In genomic region chr17:28074010-28074409, GRCh38 we compare ENCODE assay signal across 18 cellular contexts. TPM values are rescaled to one million over a fixed set of nuclear protein-coding genes. Genes with fewer than 3 reads are reported as not detected.
DNase-seq lines count a peak whose midpoint lies in the region; ATAC-seq and TF ChIP-seq lines count a peak whose summit lies in the region.
"Had no signal": no experiment of that assay in that cellular context is flagged by ENCODE, and none has a peak within 500 bp of the region (broad histone marks: within the 10 kb centered on the region; RNA-seq: fewer than 3 reads in every experiment).

No MANE protein-coding gene starts in this region.

- peaks cover 14% of the 10 kb centered on the region for H3K36me3 ChIP-seq in OCI-LY1 (ENCODE audit: insufficient read depth, low read length)

- no peak overlapping the region for H3K9ac ChIP-seq in OCI-LY1 (ENCODE audit: low read length)
- H3K9ac ChIP-seq: BLaER1 treated with 17β-estradiol and CSF1 and Interleukin-3, amounts not matched to agents 10 nM and 100 nM; GM23248 had no signal

- TF ChIP-seq CTCF in OCI-LY1 (IDR thresholded peaks at IDR 0.05; ENCODE audit: low read length) (no peak), dorsolateral prefrontal cortex (IDR thresholded peaks at IDR 0.05 in 54 of 56, conservative IDR thresholded peaks at IDR 0.05 in 2 of 56; ENCODE audit: low read depth in 1 of 56, partially characterized antibody in 56 of 56) (no peak), osteocyte (IDR thresholded peaks at IDR 0.05) (no peak), coronary artery (IDR thresholded peaks at IDR 0.05) (no peak)

- no peaks in the 10 kb centered on the region for H3K27me3 ChIP-seq in OCI-LY1 (ENCODE audit: insufficient read depth, low read length)
- H3K27me3 ChIP-seq in dorsolateral prefrontal cortex = no peaks in the 10 kb centered on the region
- H3K27me3 ChIP-seq: BLaER1 treated with 17β-estradiol and CSF1 and Interleukin-3, amounts not matched to agents 10 nM and 100 nM had no signal

- H3K27ac Mint-ChIP-seq in osteocyte (ENCODE audit: unreplicated experiment) = no peak overlapping the region

- H3K4me3 ChIP-seq in OCI-LY1 (ENCODE audit: low read depth, low read length, poor library complexity, severe bottlenecking) (no peak overlapping the region), dorsolateral prefrontal cortex (peak overlapping the region in 1 of 59 donors; percentile 7), coronary artery (no peak overlapping the region)
- H3K4me3 ChIP-seq: BLaER1 treated with 17β-estradiol and CSF1 and Interleukin-3, amounts not matched to agents 10 nM and 100 nM; GM23248 had no signal

- peaks cover 5% of the 10 kb centered on the region for H3K36me3 Mint-ChIP-seq in osteocyte (ENCODE audit: unreplicated experiment)

- intact Hi-C loops in dorsolateral prefrontal cortex (cut with DNase I) = no loop called here

- no peak overlapping the region for H3K27ac ChIP-seq in OCI-LY1 (ENCODE audit: low read depth, low read length, poor library complexity, severe bottlenecking)
- peak overlapping the region in 36 of 59 donors; percentile 2 to 64 (median 42) for H3K27ac ChIP-seq in dorsolateral prefrontal cortex
- H3K27ac ChIP-seq in coronary artery = no peak overlapping the region
- H3K27ac ChIP-seq: 22Rv1; BLaER1 treated with 17β-estradiol and CSF1 and Interleukin-3, amounts not matched to agents 10 nM and 100 nM; GM23248; HL-60 had no signal

- no peak overlapping the region for H2AFZ ChIP-seq in OCI-LY1 (ENCODE audit: low read length)
- H2AFZ ChIP-seq: GM23248 had no signal

- DNase-seq in DMS 273 (lab: John Stamatoyannopoulos, UW; ENCODE audit: unreplicated experiment) = peak; percentile 46
- no peak for DNase-seq in DMS 273 treated with DMSO at 0.1 percent for 48 hours (lab: John Stamatoyannopoulos, UW)
- DNase-seq in dorsolateral prefrontal cortex = no peak
- DNase-seq in amniotic stem cell (lab: John Stamatoyannopoulos, UW) = no peak
- no peak for DNase-seq in osteocyte (ENCODE audit: extremely low spot score, unreplicated experiment)
- DNase-seq in coronary artery (ENCODE audit: low spot score) = no peak
- DNase-seq: AML-193; CD4-positive, CD25-positive, alpha-beta regulatory T cell; DMS79; EL; GDM1; GM23248; H7 had no signal

- H3K9me3 Mint-ChIP-seq in osteocyte (ENCODE audit: unreplicated experiment) = peaks cover 8% of the 10 kb centered on the region

- peaks cover 47% of the 10 kb centered on the region for H3K4me1 ChIP-seq in OCI-LY1 (ENCODE audit: insufficient read depth, low read length, severe bottlenecking)

- peaks cover 61% of the 10 kb centered on the region for H3K79me2 ChIP-seq in OCI-LY1 (ENCODE audit: insufficient read depth, low read length)

- no peak for ATAC-seq in GM18519 (IDR thresholded peaks at IDR 0.05; ENCODE audit: low FRiP score, unreplicated experiment)

- H3K4me3 Mint-ChIP-seq in osteocyte (ENCODE audit: unreplicated experiment) = no peak overlapping the region

- H3K9me3 ChIP-seq in OCI-LY1 (ENCODE audit: low read length) = 0 out of 2 replicates have a peak, but pooled peaks cover 6% of the 10 kb centered on the region

- H3K4me2 ChIP-seq in OCI-LY1 (ENCODE audit: low read length) = peak overlapping the region; percentile 18; the same call in 1 of the 2 replicates
- H3K4me2 ChIP-seq: BLaER1 treated with 17β-estradiol and CSF1 and Interleukin-3, amounts not matched to agents 10 nM and 100 nM had no signal

- H3K9me2 ChIP-seq in OCI-LY1 (ENCODE audit: low read depth, low read length) = no peaks in the 10 kb centered on the region

- peaks cover 23% of the 10 kb centered on the region for H3K4me1 Mint-ChIP-seq in osteocyte (ENCODE audit: unreplicated experiment)

- no peaks in the 10 kb centered on the region for H4K20me1 ChIP-seq in OCI-LY1 (ENCODE audit: insufficient read depth, low read length)

- H3K27me3 Mint-ChIP-seq in osteocyte (ENCODE audit: unreplicated experiment) = no peaks in the 10 kb centered on the region

- H3F3A ChIP-seq in OCI-LY1 (ENCODE audit: insufficient read depth, low read length) = no peaks in the 10 kb centered on the region

RNA-seq across cellular contexts. Expression of gene NLK, which starts 31.5 kb away (rescaled TPM):
- total RNA-seq in dorsolateral prefrontal cortex = 100 to 1,000 TPM in 109 of 120 experiments, 10 to 100 TPM in 11; 75.6 to 169 (median 124) TPM
- total RNA-seq in osteocyte = 16.4 and 17.5 TPM in 2 replicates

Comparison
In these comparisons a context has a peak if more than half of its experiments do, and no peak if none do; other contexts are left out.
1. H3K27ac ChIP-seq: peak in dorsolateral prefrontal cortex (36 of 59); none in OCI-LY1 (single experiment) and coronary artery (0 of 2).